10 cellular contexts compared by ENCODE assay signal in genomic region chr10:102411341-102412255, GRCh38. TPM values are rescaled to one million over a fixed set of nuclear protein-coding genes. Genes with fewer than 3 reads are reported as not detected.
DNase-seq lines count a peak whose midpoint lies in the region; ATAC-seq and TF ChIP-seq lines count a peak whose summit lies in the region.
"Had no signal": no experiment of that assay in that cellular context is flagged by ENCODE, and none has a peak within 500 bp of the region (broad histone marks: within the 10 kb centered on the region; RNA-seq: fewer than 3 reads in every experiment).

No MANE protein-coding gene starts in this region.

- H3K4me1 ChIP-seq in CD4-positive, alpha-beta memory T cell (ENCODE audit: insufficient read depth, low read length): peaks cover 27% of the 10 kb centered on the region
- no peaks in the 10 kb centered on the region; the same call in 1 of the 2 replicates for H3K4me1 ChIP-seq in HEK293 (ENCODE audit: control insufficient read depth, insufficient read depth, low read length)
- H3K4me1 ChIP-seq in heart left ventricle: peaks cover 0 to 26% (median 9%) of the 10 kb centered on the region in 12 donors
- H3K4me1 ChIP-seq: prostate gland had no signal

- H3K9me3 Mint-ChIP-seq in CD4-positive, alpha-beta memory T cell: peaks cover 0 to 1% (median 0%) of the 10 kb centered on the region in 8 donors
- no peaks in the 10 kb centered on the region for H3K9me3 Mint-ChIP-seq in neural crest cell

- H3K27ac ChIP-seq in CD4-positive, alpha-beta memory T cell (ENCODE audit: low read depth, low read length): no peak overlapping the region
- H3K27ac ChIP-seq in HEK293 (ENCODE audit: extremely low read depth, low read depth, low read length) (no peak overlapping the region), cingulate gyrus (ENCODE audit: low read depth, low read length) (peak overlapping the region; percentile 81), heart left ventricle (peak overlapping the region in 1 of 12 donors; percentile 99)
- H3K27ac ChIP-seq: prostate gland had no signal

- H3K36me3 ChIP-seq in CD4-positive, alpha-beta memory T cell (ENCODE audit: insufficient read depth, low read length): no peaks in the 10 kb centered on the region
- H3K36me3 ChIP-seq in HEK293 (ENCODE audit: control insufficient read depth in 2 of 2, insufficient read depth in 1 of 2, low read length in 2 of 2) (no peaks in the 10 kb centered on the region), heart left ventricle (no peaks in the 10 kb centered on the region)
- H3K36me3 ChIP-seq: prostate gland had no signal

- H3K4me3 Mint-ChIP-seq in CD4-positive, alpha-beta memory T cell: peak overlapping the region; percentile 53 to 87 (median 78)
- H3K4me3 Mint-ChIP-seq in neural crest cell: peak overlapping the region; percentile 87

- peaks cover 11 to 50% (median 22%) of the 10 kb centered on the region in 4 donors for H3K4me1 Mint-ChIP-seq in CD4-positive, alpha-beta memory T cell
- peaks cover 81% of the 10 kb centered on the region for H3K4me1 Mint-ChIP-seq in neural crest cell

- POLR2A ChIA-PET in CD4-positive, alpha-beta memory T cell (lab: Charles Lee; ENCODE audit: partially characterized antibody): interaction anchor here (0.6 to 4.1 kb wide), 5 partner anchors 9 to 39 kb away, joined by 3 to 23 read pairs (median 4); partner anchors contain the start of gene FBXL15
- POLR2A ChIA-PET in HEK293 (lab: Yijun Ruan, JAX): interaction anchor here (2.1 kb wide), 1 partner anchor 10 kb away, joined by 6 read pairs; the partner anchor contains the start of gene FBXL15

- intact Hi-C loops in CD4-positive, alpha-beta memory T cell (cut with micrococcal nuclease): no loop called here
- intact Hi-C loops in heart left ventricle (cut with DNase I): loop anchor here in 1 of 10 donors (10.0 kb wide), 1 partner anchor 247 kb away; no protein-coding TSS in a partner anchor

- DNase-seq in CD4-positive, alpha-beta memory T cell: peak in 1 of 5 donors; percentile 13
- DNase-seq in neural crest cell (ENCODE audit: low read depth, low spot score) (no peak), heart left ventricle (no peak), germinal center (ENCODE audit: low spot score) (no peak)
- DNase-seq: COR-L47, foreskin fibroblast had no signal

- peaks cover 21 to 45% of the 10 kb centered on the region in 2 donors for H3K27me3 Mint-ChIP-seq in CD4-positive, alpha-beta memory T cell
- peaks cover 18% of the 10 kb centered on the region for H3K27me3 Mint-ChIP-seq in neural crest cell (ENCODE audit: low read depth)

- TF ChIP-seq POLR2A in heart left ventricle (IDR thresholded peaks at IDR 0.05): no peak

- CTCF ChIA-PET in CD4-positive, alpha-beta memory T cell (lab: Charles Lee; ENCODE audit: partially characterized antibody): interaction anchor here (0.6 to 1.9 kb wide), 3 partner anchors 8 to 64 kb away, joined by 3 to 9 read pairs (median 3); no protein-coding TSS in a partner anchor
- CTCF ChIA-PET in HEK293 (lab: Yijun Ruan, JAX): interaction anchor here (0.6 to 4.5 kb wide), 6 partner anchors 7 to 185 kb away, joined by 4 to 28 read pairs (median 7); no protein-coding TSS in a partner anchor

- WGBS in heart left ventricle, 4 donors: 76 to 82% (median 81%) methylated on average over 12 to 14 of the region's 14 CpGs

- H3K36me3 Mint-ChIP-seq in CD4-positive, alpha-beta memory T cell: peaks cover 0 to 3% of the 10 kb centered on the region in 2 donors
- H3K36me3 Mint-ChIP-seq in neural crest cell (ENCODE audit: low read depth): no peaks in the 10 kb centered on the region

- peaks cover 17% of the 10 kb centered on the region for H3K27me3 ChIP-seq in CD4-positive, alpha-beta memory T cell (ENCODE audit: insufficient read depth, low read length)
- peaks cover 28 to 89% (median 49%) of the 10 kb centered on the region in 9 donors for H3K27me3 ChIP-seq in heart left ventricle

- H3K27ac Mint-ChIP-seq in CD4-positive, alpha-beta memory T cell: peak overlapping the region in 6 of 7 donors; percentile 2 to 85 (median 63)
- peak overlapping the region; percentile 96 for H3K27ac Mint-ChIP-seq in neural crest cell (ENCODE audit: unreplicated experiment)

- no peak for ATAC-seq in heart left ventricle
- no peak for ATAC-seq in HG03460 (IDR thresholded peaks at IDR 0.05; ENCODE audit: unreplicated experiment)

- H3K4me3 ChIP-seq in CD4-positive, alpha-beta memory T cell (ENCODE audit: low read length in 2 of 2): no peak overlapping the region
- no peak overlapping the region for H3K4me3 ChIP-seq in HEK293 (ENCODE audit: low read depth, low read length)
- no peak overlapping the region for H3K4me3 ChIP-seq in heart left ventricle

- TF ChIP-seq CTCF in HEK293 (tag by site-specific recombination; IDR thresholded peaks at IDR 0.05) (no peak), neural crest cell (conservative IDR thresholded peaks at IDR 0.05) (no peak), heart left ventricle (IDR thresholded peaks at IDR 0.05) (no peak)

- no peaks in the 10 kb centered on the region for H3K9me3 ChIP-seq in CD4-positive, alpha-beta memory T cell (ENCODE audit: control insufficient read depth in 1 of 2, low read length in 2 of 2)
- H3K9me3 ChIP-seq in HEK293 (ENCODE audit: control insufficient read depth, insufficient read depth, low read depth, low read length) (no peaks in the 10 kb centered on the region), heart left ventricle (no peaks in the 10 kb centered on the region)
- H3K9me3 ChIP-seq: prostate gland had no signal

TF ChIP-seq in HEK293, 187 proteins besides CTCF, POLR2A, EP300 and RAD21:
- TF ChIP-seq ZNF449 (tag by site-specific recombination; IDR thresholded peaks at IDR 0.05) (no peak), ZBTB21 (tag by site-specific recombination; IDR thresholded peaks at IDR 0.05) (no peak), ZNF10 (tag by site-specific recombination; IDR thresholded peaks at IDR 0.05) (no peak), ZXDB (tag by site-specific recombination; IDR thresholded peaks at IDR 0.05) (no peak), ZNF394 (tag by site-specific recombination; IDR thresholded peaks at IDR 0.05; ENCODE audit: borderline replicate concordance) (no peak), PRDM1 (tag by site-specific recombination; IDR thresholded peaks at IDR 0.05) (no peak), ZNF792 (tag by site-specific recombination; IDR thresholded peaks at IDR 0.05) (no peak), ZNF202 (tag by site-specific recombination; IDR thresholded peaks at IDR 0.05; ENCODE audit: borderline replicate concordance) (no peak), ZNF600 (tag by site-specific recombination; IDR thresholded peaks at IDR 0.05) (peak; percentile 80)

RNA-seq across cellular contexts. Expression of gene PSD, which starts 7.0 kb away (rescaled TPM):
- 1 to 10 TPM; 4.9 to 5.4 TPM for total RNA-seq in CD4-positive, alpha-beta memory T cell
- polyA plus RNA-seq in CD4-positive, alpha-beta memory T cell: 1 to 10 TPM; 2.1 to 2.7 TPM
- total RNA-seq in neural crest cell: 36.1 and 37.4 TPM in 2 replicates
- 1 to 10 TPM in 4 of 9 donors, under 1 TPM in 5; 0.34 to 1.7 (median 0.86) TPM for total RNA-seq in heart left ventricle
- polyA plus RNA-seq in heart left ventricle: under 1 TPM; 0.14 to 0.76 TPM

RNA-seq across cellular contexts. Expression of gene FBXL15, which starts 9.0 kb away (rescaled TPM):
- total RNA-seq in CD4-positive, alpha-beta memory T cell: 10 to 100 TPM; 21.1 to 24.1 TPM
- polyA plus RNA-seq in CD4-positive, alpha-beta memory T cell: 10 to 100 TPM; 27.5 to 44.5 TPM
- total RNA-seq in neural crest cell: 24.8 and 25.6 TPM in 2 replicates
- total RNA-seq in heart left ventricle: 10 to 100 TPM in 6 of 9 donors, 1 to 10 TPM in 3; 6.6 to 13.9 (median 10.2) TPM
- 10 to 100 TPM in 1 of 2 donors, 1 to 10 TPM in 1; 9.9 to 20.0 TPM for polyA plus RNA-seq in heart left ventricle

RNA-seq across cellular contexts. Expression of gene NFKB2, which starts 16.1 kb away (rescaled TPM):
- total RNA-seq in CD4-positive, alpha-beta memory T cell: 100 to 1,000 TPM; 146 to 147 TPM
- polyA plus RNA-seq in CD4-positive, alpha-beta memory T cell: 10 to 100 TPM in 1 of 2 donors, 1 to 10 TPM in 1; 6.6 to 25.2 TPM
- total RNA-seq in neural crest cell (22.9 and 26.1 TPM in 2 replicates), heart left ventricle (10 to 100 TPM in 8 of 9 donors, 1 to 10 TPM in 1; 9.6 to 50.4 (median 17.2) TPM)
- polyA plus RNA-seq in heart left ventricle: 10 to 100 TPM in 1 of 2 donors, 1 to 10 TPM in 1; 9.6 to 20.1 TPM

RNA-seq across cellular contexts. Expression of gene CUEDC2, which starts 20.8 kb away (rescaled TPM):
- 10 to 100 TPM; 27.2 to 30.8 TPM for total RNA-seq in CD4-positive, alpha-beta memory T cell
- polyA plus RNA-seq in CD4-positive, alpha-beta memory T cell: 10 to 100 TPM; 52.0 to 57.5 TPM
- total RNA-seq in neural crest cell: 118 and 121 TPM in 2 replicates
- total RNA-seq in heart left ventricle: 100 to 1,000 TPM in 1 of 9 donors, 10 to 100 TPM in 8; 62.0 to 107 (median 79.2) TPM
- 10 to 100 TPM; 73.4 to 81.2 TPM for polyA plus RNA-seq in heart left ventricle

RNA-seq across cellular contexts. Expression of gene C10orf95, which starts 39.7 kb away (rescaled TPM):
- total RNA-seq in CD4-positive, alpha-beta memory T cell: 1 to 10 TPM in 1 of 2 experiments, under 1 TPM in 1; 0.89 to 1.6 TPM
- polyA plus RNA-seq in CD4-positive, alpha-beta memory T cell: under 1 TPM; 0.41 to 0.42 TPM
- total RNA-seq in neural crest cell (0.21 and 0.27 TPM in 2 replicates), heart left ventricle (under 1 TPM in 2 of 9 donors, not detected in 7; 0.18 to 0.21 TPM)
- polyA plus RNA-seq in heart left ventricle: not detected
